12 cellular contexts compared by ENCODE assay signal in the genomic region with DNA sequence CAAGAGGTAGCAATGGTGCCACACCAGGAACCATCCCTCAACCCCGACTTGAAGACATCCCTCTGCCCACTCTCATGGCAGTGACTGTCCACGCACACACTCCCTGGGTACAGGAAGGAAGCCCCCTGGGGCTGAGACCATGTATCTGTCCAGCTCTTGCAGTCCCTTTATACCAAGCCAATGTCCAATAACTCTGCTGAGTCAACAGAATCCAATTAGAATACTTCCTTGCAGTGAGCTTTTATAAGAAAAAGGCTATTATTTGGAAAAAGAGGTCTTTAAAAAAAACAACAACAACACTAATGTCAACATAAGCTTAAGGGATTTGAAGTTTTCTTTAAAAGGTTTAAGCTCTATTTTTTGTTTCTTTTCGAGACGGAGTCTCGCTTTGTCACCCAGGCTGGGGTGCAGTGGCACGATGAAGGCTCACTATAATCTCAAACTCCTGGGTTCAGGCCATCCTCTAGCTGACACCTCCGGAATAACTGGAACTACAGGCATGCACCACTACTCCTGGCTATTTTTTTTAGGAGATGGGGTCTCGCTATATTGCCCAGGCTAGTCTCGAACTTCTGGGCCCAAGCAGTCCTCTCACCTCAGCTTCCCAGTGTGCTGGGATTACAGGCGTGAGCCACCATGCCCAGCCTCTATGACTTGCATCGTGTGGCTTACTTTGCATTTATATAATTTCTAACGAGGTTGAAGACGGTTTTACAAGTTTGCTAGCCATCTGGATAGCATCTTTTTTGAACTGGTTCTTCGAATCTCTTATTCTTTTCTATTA. TPM values are rescaled to one million over a fixed set of nuclear protein-coding genes. Genes with fewer than 3 reads are reported as not detected.
A peak's percentile ranks its signal among the peaks of the same experiment; 100 is the strongest.
DNase-seq lines count a peak whose midpoint lies in the region; ATAC-seq lines count a peak whose summit lies in the region.
"Had no signal": no experiment of that assay in that cellular context is flagged by ENCODE, and none has a peak within 500 bp of the region (broad histone marks: within the 10 kb centered on the region; RNA-seq: fewer than 3 reads in every experiment).

No MANE protein-coding gene starts in this region.

- intact Hi-C loops in left ventricle myocardium superior (cut with micrococcal nuclease) = no loop called here

- peak overlapping the region; percentile 25 for H3K27ac ChIP-seq in temporal lobe (ENCODE audit: low read depth, low read length)
- H3K27ac ChIP-seq: transverse colon had no signal

- DNase-seq in stimulated activated naive CD8-positive, alpha-beta T cell treated with anti-CD3 and anti-CD28 coated beads, Interleukin-15, Interleukin-2, amounts not matched to agents 100 U/mL and 50 U/mL, for 24 hours = no peak
- no peak for DNase-seq in left ventricle myocardium superior
- DNase-seq in NCI-H2081 (lab: John Stamatoyannopoulos, UW) = no peak
- DNase-seq in anterior cingulate cortex (lab: John Stamatoyannopoulos, UW) = no peak
- DNase-seq: AML-193, islet precursor cell, mesendoderm, transverse colon had no signal

- H3K9me3 Mint-ChIP-seq in stimulated activated naive CD8-positive, alpha-beta T cell treated with anti-CD3 and anti-CD28 coated beads, Interleukin-15, Interleukin-2, amounts not matched to agents 100 ng/mL and 50 ng/mL, for 24 hours = no peaks in the 10 kb centered on the region
- H3K9me3 Mint-ChIP-seq in activated T-helper 17 cell treated with anti-CD3 and anti-CD28 coated beads, Interleukin-2, amount 50 U/mL, for 72 hours = no peaks in the 10 kb centered on the region

- H3K27ac Mint-ChIP-seq in stimulated activated naive CD8-positive, alpha-beta T cell treated with anti-CD3 and anti-CD28 coated beads, Interleukin-15, Interleukin-2, amounts not matched to agents 100 ng/mL and 50 ng/mL, for 24 hours = no peak overlapping the region
- peak overlapping the region; percentile 82 for H3K27ac Mint-ChIP-seq in activated T-helper 17 cell treated with anti-CD3 and anti-CD28 coated beads, Interleukin-2, amount 50 U/mL, for 72 hours

- peaks cover 74% of the 10 kb centered on the region for H3K4me1 Mint-ChIP-seq in stimulated activated naive CD8-positive, alpha-beta T cell treated with anti-CD3 and anti-CD28 coated beads, Interleukin-15, Interleukin-2, amounts not matched to agents 100 ng/mL and 50 ng/mL, for 24 hours (ENCODE audit: low read depth)
- peaks cover 57% of the 10 kb centered on the region for H3K4me1 Mint-ChIP-seq in activated T-helper 17 cell treated with anti-CD3 and anti-CD28 coated beads, Interleukin-2, amount 50 U/mL, for 72 hours

- peak overlapping the region; percentile 70 for H3K4me3 Mint-ChIP-seq in stimulated activated naive CD8-positive, alpha-beta T cell treated with anti-CD3 and anti-CD28 coated beads, Interleukin-15, Interleukin-2, amounts not matched to agents 100 ng/mL and 50 ng/mL, for 24 hours
- peak overlapping the region; percentile 94 for H3K4me3 Mint-ChIP-seq in activated T-helper 17 cell treated with anti-CD3 and anti-CD28 coated beads, Interleukin-2, amount 50 U/mL, for 72 hours

- no peak for ATAC-seq in stimulated activated naive CD8-positive, alpha-beta T cell treated with anti-CD3 and anti-CD28 coated beads, Interleukin-15, Interleukin-2, amounts not matched to agents 100 U/mL and 50 U/mL, for 24 hours
- ATAC-seq in activated T-helper 17 cell treated with anti-CD3 and anti-CD28 coated beads, Interleukin-2, amount 50 U/mL, for 72 hours (replicated peaks) = no peak
- peak; percentile 10 for ATAC-seq in left ventricle myocardium superior
- no peak for ATAC-seq in GM19452 (IDR thresholded peaks at IDR 0.05; ENCODE audit: unreplicated experiment)

- H3K27me3 Mint-ChIP-seq in stimulated activated naive CD8-positive, alpha-beta T cell treated with anti-CD3 and anti-CD28 coated beads, Interleukin-15, Interleukin-2, amounts not matched to agents 100 ng/mL and 50 ng/mL, for 24 hours = no peaks in the 10 kb centered on the region
- H3K27me3 Mint-ChIP-seq in activated T-helper 17 cell treated with anti-CD3 and anti-CD28 coated beads, Interleukin-2, amount 50 U/mL, for 72 hours = no peaks in the 10 kb centered on the region

- H3K36me3 Mint-ChIP-seq in stimulated activated naive CD8-positive, alpha-beta T cell treated with anti-CD3 and anti-CD28 coated beads, Interleukin-15, Interleukin-2, amounts not matched to agents 100 ng/mL and 50 ng/mL, for 24 hours (ENCODE audit: low read depth) = peaks cover 71% of the 10 kb centered on the region
- peaks cover 100% of the 10 kb centered on the region for H3K36me3 Mint-ChIP-seq in activated T-helper 17 cell treated with anti-CD3 and anti-CD28 coated beads, Interleukin-2, amount 50 U/mL, for 72 hours (ENCODE audit: low read depth)

RNA-seq across cellular contexts. Expression of a gene that starts 7.5 kb away (rescaled TPM):
- total RNA-seq in activated T-helper 17 cell treated with anti-CD3 and anti-CD28 coated beads, Interleukin-2, amount 50 U/mL, for 72 hours = 100 to 1,000 TPM; 102 to 362 TPM
- total RNA-seq in left ventricle myocardium superior (142 TPM), temporal lobe (29.0 TPM)
